8 cellular contexts compared by ENCODE assay signal in the genomic region with DNA sequence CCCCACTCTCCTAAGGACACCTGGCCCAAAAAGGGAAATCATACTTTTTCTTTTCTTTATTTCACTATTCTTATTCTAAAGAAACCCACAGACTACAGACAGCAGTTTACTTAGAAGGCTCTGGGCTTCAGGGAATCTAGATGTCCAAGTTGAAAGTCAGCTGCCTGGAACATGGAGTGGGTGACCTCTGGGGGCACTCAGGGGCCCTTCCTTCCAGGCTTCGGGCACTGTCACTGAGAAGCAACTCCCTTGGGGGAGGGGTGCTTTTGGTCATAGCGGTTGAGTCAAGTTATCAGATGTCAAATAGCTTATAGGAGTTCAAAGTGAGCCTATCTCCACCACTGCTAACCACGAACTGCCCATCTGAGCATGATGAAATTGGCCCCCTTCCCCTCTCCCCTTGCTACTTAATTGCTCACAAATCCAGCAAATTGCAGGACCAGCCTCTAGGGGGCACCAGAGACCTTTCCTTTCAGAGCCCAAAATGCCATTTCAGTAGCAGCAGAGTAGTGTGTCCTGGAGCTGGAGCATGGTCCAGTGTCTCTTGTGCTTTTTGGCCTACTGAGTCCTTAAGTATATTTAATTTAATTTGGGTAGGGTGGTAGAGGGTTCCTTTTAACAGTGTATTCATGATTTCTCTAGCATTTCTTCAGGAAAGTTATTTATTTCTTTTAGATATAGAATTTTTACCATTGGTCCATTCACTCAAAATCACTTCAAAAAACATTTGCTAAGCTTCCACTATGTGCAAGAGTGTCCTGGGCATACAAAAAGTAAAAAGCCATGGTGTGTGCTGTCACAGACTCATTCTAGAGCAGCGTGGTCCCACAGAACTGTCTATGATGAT.
DNase-seq lines count a peak whose midpoint lies in the region; ATAC-seq and TF ChIP-seq lines count a peak whose summit lies in the region.

No MANE protein-coding gene starts in this region.

- no peak overlapping the region for H3K4me3 Mint-ChIP-seq in HFFc6

- no peaks in the 10 kb centered on the region for H3K9me3 Mint-ChIP-seq in HFFc6

- peaks cover 5% of the 10 kb centered on the region for H3K36me3 Mint-ChIP-seq in HFFc6 (ENCODE audit: low read depth)

- peaks cover 4% of the 10 kb centered on the region for H3K27me3 Mint-ChIP-seq in HFFc6 (ENCODE audit: insufficient read depth)

- DNase-seq in DMS53 (lab: John Stamatoyannopoulos, UW), result peak; percentile 81
- peak; percentile 70 for DNase-seq in HFFc6
- DNase-seq in NCI-H2196 (lab: John Stamatoyannopoulos, UW; ENCODE audit: unreplicated experiment), result peak; percentile 55
- peak; percentile 54 for DNase-seq in activated CD4-positive, alpha-beta T cell treated with anti-CD3 and anti-CD28 coated beads for 24 hours (ENCODE audit: low read depth in 2 of 2)
- peak; percentile 74 for DNase-seq in cerebellar cortex (ENCODE audit: low spot score)
- peak in 1 of 2 donors; percentile 75 for DNase-seq in left colon
- DNase-seq in stimulated activated CD4-positive, alpha-beta T cell treated with anti-CD3 and anti-CD28 coated beads, Interleukin-4, amount 100 ng/mL, for 24 hours, result peak; percentile 65

- H3K27ac Mint-ChIP-seq in HFFc6, result no peak overlapping the region

- intact Hi-C loops in left colon (cut with DNase I, micrococcal nuclease), result loop anchor here in 1 of 2 donors (5.0 kb wide), 2 partner anchors 218 to 468 kb away; no protein-coding TSS in a partner anchor

- peak; percentile 96 for TF ChIP-seq CTCF in HFFc6 (IDR thresholded peaks at IDR 0.05)

- peak; percentile 73 for ATAC-seq in left colon
- ATAC-seq in HG03196 (IDR thresholded peaks at IDR 0.05; ENCODE audit: unreplicated experiment), result no peak

- H3K4me1 Mint-ChIP-seq in HFFc6 (ENCODE audit: low read depth), result peaks cover 67% of the 10 kb centered on the region
